ENCODE assay signal across 1 cellular context in genomic region chr20:18507218-18508191, GRCh38.
TF ChIP-seq lines count a peak whose summit lies in the region.

TSS of gene SEC23B (plus strand) at chr20:18507940. CDS start at chr20:18510836, 2,896 bp downstream.

TF ChIP-seq in HepG2, 621 proteins besides CTCF, POLR2A, EP300 and RAD21 (continued from another document and continues in another):
- no peak; the same call in 1 of the 2 replicates for TF ChIP-seq ZBTB44 (CRISPR knock-in tag; IDR thresholded peaks at IDR 0.05)
- TF ChIP-seq ZNF343 (CRISPR knock-in tag; IDR thresholded peaks at IDR 0.05), result peak; percentile 97
- TF ChIP-seq ZNF616 (CRISPR knock-in tag; IDR thresholded peaks at IDR 0.05; ENCODE audit: low read depth), result 0 out of 2 replicates have a peak, but pooled peaks have one; percentile 85
- no peak for TF ChIP-seq ZNF180 (CRISPR knock-in tag; IDR thresholded peaks at IDR 0.05; ENCODE audit: borderline replicate concordance, low read depth)
- peak; percentile 81; the same call in 1 of the 2 replicates for TF ChIP-seq NR2C2 (CRISPR knock-in tag; IDR thresholded peaks at IDR 0.05; ENCODE audit: borderline replicate concordance)
- TF ChIP-seq ZNF337 (CRISPR knock-in tag; IDR thresholded peaks at IDR 0.05; ENCODE audit: borderline replicate concordance, low read depth), result peak; percentile 82; the same call in 1 of the 2 replicates
- TF ChIP-seq TCF12 (IDR thresholded peaks at IDR 0.05), result no peak
- TF ChIP-seq TCF12 (CRISPR knock-in tag; IDR thresholded peaks at IDR 0.05), result no peak
- no peak for TF ChIP-seq ARNT (IDR thresholded peaks at IDR 0.05)
- peak; percentile 50; the same call in 1 of the 2 replicates for TF ChIP-seq NR2F2 (IDR thresholded peaks at IDR 0.05; ENCODE audit: borderline replicate concordance, low read depth)
- TF ChIP-seq ZNF816 (CRISPR knock-in tag; IDR thresholded peaks at IDR 0.05; ENCODE audit: borderline replicate concordance), result peak; percentile 74; the same call in 1 of the 2 replicates
- peak; percentile 99 for TF ChIP-seq ATF1 (CRISPR knock-in tag; IDR thresholded peaks at IDR 0.05)
- no peak for TF ChIP-seq ZNF121 (CRISPR knock-in tag; IDR thresholded peaks at IDR 0.05)
- TF ChIP-seq STAG1 (CRISPR knock-in tag; IDR thresholded peaks at IDR 0.05), result peak; percentile 26
- peak; percentile 98 for TF ChIP-seq MEF2D (CRISPR knock-in tag; IDR thresholded peaks at IDR 0.05)
- TF ChIP-seq ZNF713 (CRISPR knock-in tag; IDR thresholded peaks at IDR 0.05), result no peak
- peak; percentile 59 for TF ChIP-seq PPARG (CRISPR knock-in tag; conservative IDR thresholded peaks at IDR 0.05)
- peak; percentile 82; the same call in 1 of the 2 replicates for TF ChIP-seq KMT2A (CRISPR knock-in tag; IDR thresholded peaks at IDR 0.05)
- TF ChIP-seq FIP1L1 (IDR thresholded peaks at IDR 0.05; ENCODE audit: borderline replicate concordance, insufficient read depth, low read depth, low read length), result 0 out of 2 replicates have a peak, but pooled peaks have one; percentile 83
- TF ChIP-seq ZNF576 (CRISPR knock-in tag; IDR thresholded peaks at IDR 0.05), result no peak; the same call in 1 of the 2 replicates
- TF ChIP-seq ZNF512 (CRISPR knock-in tag; IDR thresholded peaks at IDR 0.05), result no peak
- no peak; the same call in 1 of the 2 replicates for TF ChIP-seq ZNF737 (CRISPR knock-in tag; IDR thresholded peaks at IDR 0.05; ENCODE audit: borderline replicate concordance)
- TF ChIP-seq SRSF1 (optimal IDR thresholded peaks at IDR 0.05; ENCODE audit: low read depth, low read length), result peak; percentile 84
- no peak; the same call in 1 of the 2 replicates for TF ChIP-seq ZNF567 (CRISPR knock-in tag; IDR thresholded peaks at IDR 0.05; ENCODE audit: borderline replicate concordance)
- TF ChIP-seq PAF1 (CRISPR knock-in tag; IDR thresholded peaks at IDR 0.05), result no peak
- TF ChIP-seq MAX (IDR thresholded peaks at IDR 0.05), result peak; percentile 77
- TF ChIP-seq ZNF75D (CRISPR knock-in tag; IDR thresholded peaks at IDR 0.05; ENCODE audit: borderline replicate concordance), result no peak
- peak; percentile 22; the same call in 1 of the 2 replicates for TF ChIP-seq MAFF (IDR thresholded peaks at IDR 0.05; ENCODE audit: low read depth, low read length)
- TF ChIP-seq ZNF441 (CRISPR knock-in tag; IDR thresholded peaks at IDR 0.05; ENCODE audit: borderline replicate concordance), result peak; percentile 84; the same call in 1 of the 2 replicates
- TF ChIP-seq TBP (CRISPR knock-in tag; IDR thresholded peaks at IDR 0.05), result peak; percentile 92; the same call in 1 of the 2 replicates
- TF ChIP-seq MYPOP (CRISPR knock-in tag; IDR thresholded peaks at IDR 0.05), result peak; percentile 93
- TF ChIP-seq BRF2 (CRISPR knock-in tag; IDR thresholded peaks at IDR 0.05), result peak; percentile 93; the same call in 1 of the 2 replicates
- peak; percentile 91 for TF ChIP-seq RBM39 (IDR thresholded peaks at IDR 0.05; ENCODE audit: low read depth, low read length, poor library complexity, severe bottlenecking)
- peak; percentile 75; the same call in 1 of the 2 replicates for TF ChIP-seq HOMEZ (CRISPR knock-in tag; IDR thresholded peaks at IDR 0.05; ENCODE audit: low read depth)
- peak; percentile 77 for TF ChIP-seq ZNF407 (CRISPR knock-in tag; IDR thresholded peaks at IDR 0.05; ENCODE audit: not compliant biosample characterization)
- peak; percentile 65 for TF ChIP-seq ZNF768 (CRISPR knock-in tag; IDR thresholded peaks at IDR 0.05)
- TF ChIP-seq KDM5A (IDR thresholded peaks at IDR 0.05; ENCODE audit: borderline replicate concordance, low read length), result peak; percentile 90
- TF ChIP-seq NFAT5 (CRISPR knock-in tag; IDR thresholded peaks at IDR 0.05), result peak; percentile 56; the same call in 1 of the 2 replicates
- peak; percentile 44; the same call in 1 of the 2 replicates for TF ChIP-seq CHCHD3 (CRISPR knock-in tag; IDR thresholded peaks at IDR 0.05)
